1 cellular context compared by ENCODE assay signal in the genomic region with DNA sequence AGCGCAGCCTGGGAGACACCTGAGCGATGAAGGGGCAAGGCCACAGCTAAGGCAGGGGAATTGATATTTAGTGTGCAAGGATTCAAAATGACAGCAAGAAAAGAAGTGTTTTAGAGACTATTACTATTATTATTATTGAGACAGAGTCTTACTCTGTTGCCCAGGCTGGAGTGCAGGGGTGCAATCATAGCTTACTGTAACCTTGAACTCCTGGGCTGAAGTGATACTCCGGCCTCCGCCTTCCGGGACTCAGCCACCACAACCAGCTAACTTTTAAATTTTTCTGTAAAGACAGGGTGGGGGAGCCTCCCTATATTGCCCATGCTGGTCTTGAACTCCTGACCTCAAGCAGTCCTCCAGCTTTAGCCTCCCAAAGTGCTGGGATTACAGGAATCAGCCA.
TF ChIP-seq lines count a peak whose summit lies in the region.

No MANE protein-coding gene starts in this region.

TF ChIP-seq in A549, 52 proteins besides CTCF, POLR2A, EP300 and RAD21 (continued from another document):
- no peak for TF ChIP-seq HOXB13 (CRISPR knock-in tag; IDR thresholded peaks at IDR 0.05; ENCODE audit: low read depth)
- TF ChIP-seq, protein P1, sequence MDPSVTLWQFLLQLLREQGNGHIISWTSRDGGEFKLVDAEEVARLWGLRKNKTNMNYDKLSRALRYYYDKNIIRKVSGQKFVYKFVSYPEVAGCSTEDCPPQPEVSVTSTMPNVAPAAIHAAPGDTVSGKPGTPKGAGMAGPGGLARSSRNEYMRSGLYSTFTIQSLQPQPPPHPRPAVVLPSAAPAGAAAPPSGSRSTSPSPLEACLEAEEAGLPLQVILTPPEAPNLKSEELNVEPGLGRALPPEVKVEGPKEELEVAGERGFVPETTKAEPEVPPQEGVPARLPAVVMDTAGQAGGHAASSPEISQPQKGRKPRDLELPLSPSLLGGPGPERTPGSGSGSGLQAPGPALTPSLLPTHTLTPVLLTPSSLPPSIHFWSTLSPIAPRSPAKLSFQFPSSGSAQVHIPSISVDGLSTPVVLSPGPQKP (IDR thresholded peaks at IDR 0.05; ENCODE audit: low read depth, low read length), result no peak
